ENCODE assay signal across 8 cellular contexts in the genomic region with DNA sequence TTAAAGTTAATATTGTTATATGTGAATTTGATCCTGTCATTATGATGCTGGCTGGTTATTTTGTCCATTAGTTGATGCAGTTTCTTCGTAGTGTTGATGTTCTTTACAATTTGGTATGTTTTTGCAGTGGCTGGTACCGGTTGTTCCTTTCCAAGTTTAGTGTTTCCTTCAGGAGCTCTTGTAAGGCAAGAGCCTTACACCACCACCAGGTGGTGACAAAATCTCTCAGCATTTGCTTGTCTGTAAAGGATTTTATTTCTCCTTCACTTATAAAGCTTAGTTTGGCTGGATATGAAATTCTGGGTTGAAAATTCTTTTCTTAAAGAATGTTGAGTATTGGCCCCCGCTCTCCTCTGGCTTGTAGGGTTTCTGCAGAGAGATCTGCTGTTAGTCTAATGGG.
DNase-seq lines count a peak whose midpoint lies in the region; ATAC-seq, FAIRE-seq and TF ChIP-seq lines count a peak whose summit lies in the region.
"Not testable (repeated sequence)": the region's sequence is repeated elsewhere in the genome, so short reads cannot be mapped to it uniquely, and the experiment has no call there.

No MANE protein-coding gene starts in this region.

- not testable (repeated sequence) for H3K4me3 Mint-ChIP-seq in Caco-2 (ENCODE audit: unreplicated experiment)

- H3K27ac Mint-ChIP-seq in Caco-2 (ENCODE audit: unreplicated experiment), result peak overlapping the region; percentile 34

- H3K27ac ChIP-seq in OCI-LY1 (ENCODE audit: low read depth, low read length, poor library complexity, severe bottlenecking); RWPE2 (ENCODE audit: poor library complexity, severe bottlenecking); smooth muscle cell (ENCODE audit: low read depth): not testable (repeated sequence)

- not testable (repeated sequence) for H3K4me1 ChIP-seq in Caco-2; OCI-LY1 (ENCODE audit: insufficient read depth, low read length, severe bottlenecking); RWPE2 (ENCODE audit: insufficient read depth, poor library complexity, severe bottlenecking); smooth muscle cell (ENCODE audit: low read depth)

- not testable (repeated sequence) for H3K4me1 Mint-ChIP-seq in Caco-2 (ENCODE audit: low read depth, unreplicated experiment)

- H3K79me2 ChIP-seq in OCI-LY1 (ENCODE audit: insufficient read depth, low read length); smooth muscle cell (ENCODE audit: low read depth): not testable (repeated sequence)

- not testable (repeated sequence) for H3K4me3 ChIP-seq in Caco-2 (ENCODE audit: low read depth, low read length); OCI-LY1 (ENCODE audit: low read depth, low read length, poor library complexity, severe bottlenecking); RWPE2 (ENCODE audit: severe bottlenecking); bronchial epithelial cell (ENCODE audit: low read depth, low read length); smooth muscle cell

- not testable (repeated sequence) for H3K4me2 ChIP-seq in OCI-LY1 (ENCODE audit: low read length); smooth muscle cell

- H3K9me3 ChIP-seq in Caco-2; OCI-LY1 (ENCODE audit: low read length); RWPE2 (ENCODE audit: severe bottlenecking); smooth muscle cell (replicated peaks; ENCODE audit: low read depth): not testable (repeated sequence)

- not testable (repeated sequence) for H3F3A ChIP-seq in OCI-LY1 (ENCODE audit: insufficient read depth, low read length); smooth muscle cell (ENCODE audit: low read depth)

- not testable (repeated sequence) for ATAC-seq in RWPE2 (ENCODE audit: low read depth)

- H3K27me3 ChIP-seq in Caco-2 (replicated peaks; ENCODE audit: control insufficient read depth, insufficient read depth, low read length); OCI-LY1 (ENCODE audit: insufficient read depth, low read length); RWPE2 (ENCODE audit: insufficient read depth, poor library complexity, severe bottlenecking); bronchial epithelial cell (ENCODE audit: control insufficient read depth, insufficient read depth, low read length); smooth muscle cell (ENCODE audit: low read depth): not testable (repeated sequence)

- intact Hi-C loops in Caco-2 (cut with micrococcal nuclease; ENCODE audit: unreplicated experiment), result not testable (repeated sequence)

- TF ChIP-seq CTCF in Caco-2 (IDR thresholded peaks at IDR 0.05; ENCODE audit: insufficient read depth in 1 of 2, low read depth in 1 of 2, low read length in 1 of 2, severe bottlenecking in 1 of 2, unreplicated experiment in 1 of 2), result not testable (repeated sequence)
- TF ChIP-seq CTCF in GM12873 (IDR thresholded peaks at IDR 0.05; ENCODE audit: insufficient read depth, low read depth, low read length, missing control alignments) (peak; percentile 15), OCI-LY1 (IDR thresholded peaks at IDR 0.05; ENCODE audit: low read length) (peak; percentile 22; the same call in 1 of the 2 replicates), RWPE2 (IDR thresholded peaks at IDR 0.05; ENCODE audit: poor library complexity, severe bottlenecking) (peak; percentile 90), bronchial epithelial cell (IDR thresholded peaks at IDR 0.05; ENCODE audit: insufficient read depth, low read length, severe bottlenecking) (peak; percentile 40), smooth muscle cell (IDR thresholded peaks at IDR 0.05; ENCODE audit: borderline replicate concordance, insufficient read depth, poor library complexity, severe bottlenecking) (peak; percentile 10)

- peaks cover 28% of the 10 kb centered on the region for H3K9me3 Mint-ChIP-seq in Caco-2 (ENCODE audit: unreplicated experiment)

- not testable (repeated sequence) for FAIRE-seq in bronchial epithelial cell (lab: Jason Lieb, UNC)

- not testable (repeated sequence) for H3K36me3 ChIP-seq in Caco-2 (ENCODE audit: control insufficient read depth, insufficient read depth, low read length); OCI-LY1 (ENCODE audit: insufficient read depth, low read length); RWPE2 (ENCODE audit: low read depth); bronchial epithelial cell (ENCODE audit: control insufficient read depth, insufficient read depth, low read length); smooth muscle cell (ENCODE audit: low read depth)

- H4K20me1 ChIP-seq in OCI-LY1 (ENCODE audit: insufficient read depth, low read length); smooth muscle cell (ENCODE audit: low read depth): not testable (repeated sequence)

- not testable (repeated sequence) for H3K9ac ChIP-seq in OCI-LY1 (ENCODE audit: low read length); smooth muscle cell (ENCODE audit: low read depth)

- 62% methylated on average over 3 of the region's 3 CpGs for WGBS in smooth muscle cell (ENCODE audit: low lambda C conversion rate)

- POLR2A ChIA-PET in Caco-2 (lab: Charles Lee), result not testable (repeated sequence)

- peaks cover 14% of the 10 kb centered on the region for H3K36me3 Mint-ChIP-seq in Caco-2 (ENCODE audit: insufficient read depth, unreplicated experiment)

- BruUV-seq in Caco-2 (replicated peaks; lab: Mats Ljungman, UMichigan), result not testable (repeated sequence)

- H2AFZ ChIP-seq in OCI-LY1 (ENCODE audit: low read length); smooth muscle cell (ENCODE audit: low read depth): not testable (repeated sequence)

- not testable (repeated sequence) for H3K9me2 ChIP-seq in OCI-LY1 (ENCODE audit: low read depth, low read length)

- CTCF ChIA-PET in Caco-2 (lab: Charles Lee), result interaction anchor here (0.7 to 1.1 kb wide), 3 partner anchors 34 to 56 kb away, joined by 3 to 5 read pairs (median 3); no protein-coding TSS in a partner anchor

- DNase-seq in Caco-2; RWPE2 (ENCODE audit: low spot score); bronchial epithelial cell (ENCODE audit: low read depth); smooth muscle cell (lab: John Stamatoyannopoulos, UW; ENCODE audit: unreplicated experiment): not testable (repeated sequence)
- peak; percentile 4 for DNase-seq in NAMALWA (ENCODE audit: low spot score)
- DNase-seq in iris pigment epithelial cell (ENCODE audit: low read depth), result peak; percentile 5

- not testable (repeated sequence) for H3K27me3 Mint-ChIP-seq in Caco-2 (ENCODE audit: insufficient read depth, unreplicated experiment)
